25 cellular contexts compared by ENCODE assay signal in the genomic region with DNA sequence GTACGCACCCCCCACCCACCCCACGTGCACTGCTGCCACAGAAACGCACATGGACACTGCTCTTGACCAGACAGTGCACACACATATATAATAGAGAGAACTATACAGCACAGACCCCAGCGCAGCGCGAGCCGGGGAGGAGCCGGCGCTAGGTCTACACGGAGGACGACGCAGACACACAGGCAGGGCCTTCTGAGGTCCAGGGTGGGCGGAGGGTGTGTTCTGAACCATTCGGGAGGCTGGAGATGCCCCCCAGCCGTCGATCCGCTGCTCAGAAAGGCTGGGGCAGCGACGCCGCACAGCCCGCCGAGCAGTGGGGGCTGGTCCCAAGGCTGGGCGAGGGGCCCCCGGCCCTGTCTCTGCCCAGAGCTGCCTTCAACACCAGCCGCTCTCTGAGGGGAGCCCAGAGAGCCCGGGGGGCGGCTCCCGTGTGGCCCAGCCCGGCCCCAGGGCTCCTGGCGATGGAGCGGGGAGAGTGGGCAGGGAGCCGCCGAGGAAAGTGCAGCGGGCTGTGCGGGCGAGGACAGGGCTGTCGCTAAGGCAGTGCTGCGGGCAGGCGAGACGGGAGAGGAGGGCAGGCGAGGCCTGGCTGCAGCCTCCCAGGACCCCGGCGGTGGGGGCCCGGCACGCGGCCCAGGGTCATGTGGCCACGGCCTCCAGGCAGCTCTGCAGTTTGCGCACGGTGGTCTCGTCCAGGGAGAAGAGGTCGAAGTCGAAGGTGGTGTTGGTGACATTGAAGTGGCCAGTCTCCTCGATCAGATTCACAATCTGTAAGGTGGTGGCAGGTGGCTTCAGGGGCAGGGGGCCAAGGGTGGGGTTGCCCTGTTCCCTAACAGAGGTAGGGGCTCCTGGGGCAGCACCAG.
A peak's percentile ranks its signal among the peaks of the same experiment; 100 is the strongest.
DNase-seq lines count a peak whose midpoint lies in the region; ATAC-seq, FAIRE-seq and TF ChIP-seq lines count a peak whose summit lies in the region.
"Had no signal": no experiment of that assay in that cellular context is flagged by ENCODE, and none has a peak within 500 bp of the region (broad histone marks: within the 10 kb centered on the region; RNA-seq: fewer than 3 reads in every experiment).

No MANE protein-coding gene starts in this region.

- no TSS peak for BruUV-seq in GM12878 (replicated peaks; lab: Mats Ljungman, UMichigan)

- H3K27me3 ChIP-seq in GM12878 (replicated peaks in 1 of 2; ENCODE audit: control insufficient read depth in 2 of 2, insufficient read depth in 2 of 2, low read length in 1 of 2) (no peaks in the 10 kb centered on the region), sigmoid colon (no peaks in the 10 kb centered on the region)
- H3K27me3 ChIP-seq: thyroid gland had no signal

- no peak overlapping the region for H3K9ac ChIP-seq in GM12878 (ENCODE audit: control insufficient read depth, insufficient read depth, low read length)

- H3K27ac ChIP-seq in GM12878 (ENCODE audit: control insufficient read depth, insufficient read depth) (no peak overlapping the region), sigmoid colon (no peak overlapping the region)
- H3K27ac ChIP-seq: thyroid gland had no signal

- H4K20me1 ChIP-seq in GM12878 (ENCODE audit: control insufficient read depth, insufficient read depth), result no peaks in the 10 kb centered on the region

- H3K36me3 ChIP-seq in GM12878 (ENCODE audit: control insufficient read depth in 2 of 2, insufficient read depth in 2 of 2, low read length in 1 of 2) (no peaks in the 10 kb centered on the region; a peak in 2 of 4 replicates), sigmoid colon (peaks cover 0 to 40% (median 14%) of the 10 kb centered on the region in 4 donors)

- POLR2A ChIA-PET in GM12878 (lab: Charles Lee), result no interaction called here

- ATAC-seq in GM12878, result no peak
- ATAC-seq in left lobe of liver, result no peak
- no peak for ATAC-seq in activated CD4-positive, CD25-positive, alpha-beta regulatory T cell treated with anti-CD3 and anti-CD28 coated beads, Interleukin-2, amount 50 U/mL, for 24 hours
- no peak for ATAC-seq in GM18868 (IDR thresholded peaks at IDR 0.05; ENCODE audit: unreplicated experiment)
- ATAC-seq: activated naive CD8-positive, alpha-beta T cell treated with anti-CD3 and anti-CD28 coated beads, Interleukin-2, amount 50 U/mL, for 24 hours; esophagus mucosa; GM23338 had no signal

- peak; percentile 18 for DNase-seq in GM12891 (ENCODE audit: insufficient read length, low spot score)
- DNase-seq in GM12878 (ENCODE audit: low read depth, low spot score), result no peak
- DNase-seq in left lobe of liver (ENCODE audit: low spot score), result peak; percentile 44
- DNase-seq in sigmoid colon, result peak; percentile 56
- no peak for DNase-seq in NCI-H82 (lab: John Stamatoyannopoulos, UW)
- DNase-seq: activated gamma-delta T cell treated with Interleukin-2 at 50 U/mL for 16 hours; activated naive CD8-positive, alpha-beta T cell treated with anti-CD3 and anti-CD28 coated beads, Interleukin-2, amount 50 U/mL, for 24 hours; activated T-cell treated with anti-CD3 and anti-CD28 coated beads, Interleukin-2, amount 50 U/mL, for 1 hour; CD8-positive, alpha-beta memory T cell; DMS153; effector memory CD4-positive, alpha-beta T cell; foreskin melanocyte; immature natural killer cell; KBM-7; MM.1S; NCI-H1417 treated with DMSO at 0.1 percent for 48 hours; stimulated activated CD4-positive, alpha-beta T cell treated with anti-CD3 and anti-CD28 coated beads, Interleukin-4, amount 100 ng/mL, for 4 hours; thyroid gland had no signal

- no peak overlapping the region for H2AFZ ChIP-seq in GM12878 (ENCODE audit: control insufficient read depth, low read depth, low read length)
- H2AFZ ChIP-seq: GM23338 had no signal

- TF ChIP-seq CTCF in GM12878 (IDR thresholded peaks at IDR 0.05 in 2 of 3, conservative IDR thresholded peaks at IDR 0.05 in 1 of 3; ENCODE audit: control insufficient read depth in 2 of 3, extremely low read depth in 1 of 3, insufficient read depth in 1 of 3, low read depth in 3 of 3, low read length in 3 of 3) (no peak), sigmoid colon (IDR thresholded peaks at IDR 0.05) (no peak)

- intact Hi-C loops in GM12878 (cut with micrococcal nuclease; ENCODE audit: unreplicated experiment), result no loop called here
- intact Hi-C loops in sigmoid colon (cut with DNase I), result no loop called here

- RAD21 ChIA-PET in GM12878 (lab: Charles Lee; ENCODE audit: unreplicated experiment), result no interaction called here

- TF ChIP-seq POLR2A in GM12891 (IDR thresholded peaks at IDR 0.05; ENCODE audit: low read depth, low read length) (no peak), GM12878 (IDR thresholded peaks at IDR 0.05; ENCODE audit: low read depth, low read length) (peak; percentile 32), sigmoid colon (IDR thresholded peaks at IDR 0.05) (no peak)

- FAIRE-seq in GM12891 (lab: Jason Lieb, UNC), result no peak
- FAIRE-seq in GM12878 (lab: Jason Lieb, UNC), result no peak
- FAIRE-seq: G401.6, TTC549 had no signal

- TF ChIP-seq EP300 in GM12878 (IDR thresholded peaks at IDR 0.05; ENCODE audit: borderline replicate concordance in 1 of 2, control insufficient read depth in 1 of 2, low read depth in 2 of 2, low read length in 2 of 2) (no peak), sigmoid colon (IDR thresholded peaks at IDR 0.05) (no peak)

- 98% methylated on average over 47 of the region's 53 CpGs for WGBS in GM12878 (ENCODE audit: insufficient coverage, insufficient replicate concordance, low lambda C conversion rate, missing lambda C conversion rate)
- WGBS in sigmoid colon, 2 donors, result 96 to 97% methylated on average over 53 of the region's 53 CpGs

- H3K4me3 ChIP-seq in GM12878 (no peak overlapping the region), sigmoid colon (no peak overlapping the region)
- H3K4me3 ChIP-seq: GM23338, lung, thyroid gland had no signal

- H3K79me2 ChIP-seq in GM12878 (ENCODE audit: control insufficient read depth, insufficient read depth, low read length), result no peaks in the 10 kb centered on the region

- TF ChIP-seq RAD21 in GM12878 (IDR thresholded peaks at IDR 0.05; ENCODE audit: insufficient read depth, low read depth, low read length), result no peak

- H3K4me2 ChIP-seq in GM12878 (ENCODE audit: control insufficient read depth, insufficient read depth), result no peak overlapping the region
- H3K4me2 ChIP-seq: GM23338 had no signal

- SMC1A ChIA-PET in GM12878 (lab: Charles Lee; ENCODE audit: uncharacterized antibody, unreplicated experiment), result no interaction called here

- in situ Hi-C loops in GM12878 (cut with MboI), result no loop called here

- H3K9me3 ChIP-seq in GM12878 (replicated peaks; ENCODE audit: control insufficient read depth, insufficient read depth, low read length) (no peaks in the 10 kb centered on the region), sigmoid colon (no peaks in the 10 kb centered on the region)
- H3K9me3 ChIP-seq: thyroid gland had no signal

- no peaks in the 10 kb centered on the region for H3K4me1 ChIP-seq in GM12878 (ENCODE audit: control insufficient read depth, insufficient read depth, low read length)
- H3K4me1 ChIP-seq in sigmoid colon, result peaks cover 0 to 17% (median 14%) of the 10 kb centered on the region in 4 donors

- CTCF ChIA-PET in GM12878 (lab: Yijun Ruan, JAX), result no interaction called here

TF ChIP-seq in GM12891, 5 proteins besides CTCF, POLR2A, EP300 and RAD21:
- no peak for TF ChIP-seq POLR2AphosphoS5 (IDR thresholded peaks at IDR 0.05; ENCODE audit: low read depth, low read length)

TF ChIP-seq in GM12878, 131 proteins besides CTCF, POLR2A, EP300 and RAD21:
- TF ChIP-seq NFIC (IDR thresholded peaks at IDR 0.05; ENCODE audit: low read depth, low read length) (no peak), ASH2L (IDR thresholded peaks at IDR 0.05; ENCODE audit: borderline replicate concordance, low read depth) (no peak), PAX8 (IDR thresholded peaks at IDR 0.05) (no peak), MTA3 (IDR thresholded peaks at IDR 0.05; ENCODE audit: borderline replicate concordance, low read length) (no peak), WRNIP1 (IDR thresholded peaks at IDR 0.05; ENCODE audit: borderline replicate concordance, low read depth, low read length) (no peak), MEF2A (IDR thresholded peaks at IDR 0.05; ENCODE audit: insufficient read depth, low read depth, low read length) (no peak), MYB (IDR thresholded peaks at IDR 0.05; ENCODE audit: borderline replicate concordance, low read depth, low read length) (no peak), CBX5 (IDR thresholded peaks at IDR 0.05; ENCODE audit: low read depth) (no peak), SIN3A (IDR thresholded peaks at IDR 0.05; ENCODE audit: low read depth, low read length) (no peak), SMC3 (IDR thresholded peaks at IDR 0.05; ENCODE audit: borderline replicate concordance, low read length) (no peak), IKZF1 (conservative IDR thresholded peaks at IDR 0.05) (no peak), RBBP5 (conservative IDR thresholded peaks at IDR 0.05) (no peak), SREBF1 (IDR thresholded peaks at IDR 0.05; ENCODE audit: low read length) (no peak), POU2F2 (IDR thresholded peaks at IDR 0.05; ENCODE audit: borderline replicate concordance, low read depth, low read length) (no peak), CREM (IDR thresholded peaks at IDR 0.05; ENCODE audit: low read depth) (no peak), FOXK2 (IDR thresholded peaks at IDR 0.05) (no peak)
- TF ChIP-seq, protein P1, sequence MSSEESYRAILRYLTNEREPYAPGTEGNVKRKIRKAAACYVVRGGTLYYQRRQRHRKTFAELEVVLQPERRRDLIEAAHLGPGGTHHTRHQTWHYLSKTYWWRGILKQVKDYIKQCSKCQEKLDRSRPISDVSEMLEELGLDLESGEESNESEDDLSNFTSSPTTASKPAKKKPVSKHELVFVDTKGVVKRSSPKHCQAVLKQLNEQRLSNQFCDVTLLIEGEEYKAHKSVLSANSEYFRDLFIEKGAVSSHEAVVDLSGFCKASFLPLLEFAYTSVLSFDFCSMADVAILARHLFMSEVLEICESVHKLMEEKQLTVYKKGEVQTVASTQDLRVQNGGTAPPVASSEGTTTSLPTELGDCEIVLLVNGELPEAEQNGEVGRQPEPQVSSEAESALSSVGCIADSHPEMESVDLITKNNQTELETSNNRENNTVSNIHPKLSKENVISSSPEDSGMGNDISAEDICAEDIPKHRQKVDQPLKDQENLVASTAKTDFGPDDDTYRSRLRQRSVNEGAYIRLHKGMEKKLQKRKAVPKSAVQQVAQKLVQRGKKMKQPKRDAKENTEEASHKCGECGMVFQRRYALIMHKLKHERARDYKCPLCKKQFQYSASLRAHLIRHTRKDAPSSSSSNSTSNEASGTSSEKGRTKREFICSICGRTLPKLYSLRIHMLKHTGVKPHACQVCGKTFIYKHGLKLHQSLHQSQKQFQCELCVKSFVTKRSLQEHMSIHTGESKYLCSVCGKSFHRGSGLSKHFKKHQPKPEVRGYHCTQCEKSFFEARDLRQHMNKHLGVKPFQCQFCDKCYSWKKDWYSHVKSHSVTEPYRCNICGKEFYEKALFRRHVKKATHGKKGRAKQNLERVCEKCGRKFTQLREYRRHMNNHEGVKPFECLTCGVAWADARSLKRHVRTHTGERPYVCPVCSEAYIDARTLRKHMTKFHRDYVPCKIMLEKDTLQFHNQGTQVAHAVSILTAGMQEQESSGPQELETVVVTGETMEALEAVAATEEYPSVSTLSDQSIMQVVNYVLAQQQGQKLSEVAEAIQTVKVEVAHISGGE (CRISPR knock-in tag; IDR thresholded peaks at IDR 0.05), result no peak

Comparison
In these comparisons a context has a peak if more than half of its experiments do, and no peak if none do; other contexts are left out.
1. DNase-seq: peak in GM12891 (single experiment), left lobe of liver (single experiment) and sigmoid colon (single experiment); none in GM12878 (single experiment) and NCI-H82 (single experiment).